1 cellular context compared by ENCODE assay signal in genomic region chr17:57001541-57001940, GRCh38.
TF ChIP-seq lines count a peak whose summit lies in the region.

No MANE protein-coding gene starts in this region.

TF ChIP-seq in WTC11, 78 proteins besides CTCF, POLR2A, EP300 and RAD21 (continued from another document):
- TF ChIP-seq ZNF281 (CRISPR knock-in tag; IDR thresholded peaks at IDR 0.05) (no peak), ZNF138 (CRISPR knock-in tag; conservative IDR thresholded peaks at IDR 0.05) (no peak), NFYB (CRISPR knock-in tag; conservative IDR thresholded peaks at IDR 0.05; ENCODE audit: low read depth) (no peak)
